Comparison of ENCODE assay signal across 21 cellular contexts in genomic region chr4:78764498-78764961, GRCh38. TPM values are rescaled to one million over a fixed set of nuclear protein-coding genes. Genes with fewer than 3 reads are reported as not detected.
DNase-seq lines count a peak whose midpoint lies in the region; FAIRE-seq and TF ChIP-seq lines count a peak whose summit lies in the region.
"Had no signal": no experiment of that assay in that cellular context is flagged by ENCODE, and none has a peak within 500 bp of the region (broad histone marks: within the 10 kb centered on the region; RNA-seq: fewer than 3 reads in every experiment).

No MANE protein-coding gene starts in this region.

- no peak overlapping the region for H3K4me2 ChIP-seq in mammary epithelial cell (ENCODE audit: insufficient read depth, low read depth, low read length)
- no peak overlapping the region for H3K4me2 ChIP-seq in smooth muscle cell

- H3K4me3 ChIP-seq in mammary epithelial cell (replicated peaks in 1 of 3; ENCODE audit: insufficient read depth in 1 of 3, low read depth in 2 of 3, low read length in 3 of 3) (no peak overlapping the region), fibroblast of villous mesenchyme (ENCODE audit: low read depth, low read length) (no peak overlapping the region), smooth muscle cell (no peak overlapping the region)
- H3K4me3 ChIP-seq: cardiac muscle cell, dorsolateral prefrontal cortex, heart right ventricle had no signal

- CTCF ChIA-PET in mammary epithelial cell (lab: Charles Lee; ENCODE audit: low non-redundant PET), result no interaction called here

- BruUV-seq in mammary epithelial cell (replicated peaks; lab: Mats Ljungman, UMichigan), result no TSS peak

- H3K79me2 ChIP-seq in mammary epithelial cell (ENCODE audit: insufficient read depth, low read length) (no peaks in the 10 kb centered on the region), smooth muscle cell (ENCODE audit: low read depth) (no peaks in the 10 kb centered on the region)

- H3K9ac ChIP-seq in mammary epithelial cell (ENCODE audit: insufficient read depth, low read length), result no peak overlapping the region
- no peak overlapping the region for H3K9ac ChIP-seq in smooth muscle cell (ENCODE audit: low read depth)

- H3K27me3 ChIP-seq in mammary epithelial cell (ENCODE audit: insufficient read depth, low read length), result no peaks in the 10 kb centered on the region
- no peaks in the 10 kb centered on the region for H3K27me3 ChIP-seq in smooth muscle cell (ENCODE audit: low read depth)
- H3K27me3 ChIP-seq: dorsolateral prefrontal cortex, heart right ventricle had no signal

- no peaks in the 10 kb centered on the region for H3K9me3 ChIP-seq in mammary epithelial cell (replicated peaks; ENCODE audit: insufficient read depth, low read length)
- no peaks in the 10 kb centered on the region for H3K9me3 ChIP-seq in smooth muscle cell (replicated peaks; ENCODE audit: low read depth)
- H3K9me3 ChIP-seq: heart right ventricle had no signal

- H3K36me3 ChIP-seq in mammary epithelial cell (ENCODE audit: insufficient read depth, low read length) (no peaks in the 10 kb centered on the region), smooth muscle cell (ENCODE audit: low read depth) (no peaks in the 10 kb centered on the region)
- H3K36me3 ChIP-seq: cardiac muscle cell, heart right ventricle had no signal

- intact Hi-C loops in mammary epithelial cell (cut with micrococcal nuclease), result no loop called here

- in situ Hi-C loops in mammary epithelial cell (cut with MboI; ENCODE audit: low sequenced_read_pairs in 2 of 2), result no loop called here

- no peaks in the 10 kb centered on the region for H3F3A ChIP-seq in smooth muscle cell (ENCODE audit: low read depth)

- DNase-seq in A172 (ENCODE audit: low spot score) (peak; percentile 17), OCI-M1 (lab: John Stamatoyannopoulos, UW) (peak; percentile 80), mammary epithelial cell (peak; percentile 68), fibroblast of villous mesenchyme (ENCODE audit: low read depth) (peak; percentile 41), cortex of kidney (lab: John Stamatoyannopoulos, UW) (no peak), smooth muscle cell (lab: John Stamatoyannopoulos, UW; ENCODE audit: unreplicated experiment) (no peak), caudate nucleus (lab: John Stamatoyannopoulos, UW) (no peak), GM19239 (ENCODE audit: insufficient read length, low spot score) (no peak)
- DNase-seq: 8988T; activated CD4-positive, alpha-beta T cell treated with anti-CD3 and anti-CD28 coated beads, Interleukin-2, amount 50 U/mL, for 48 hours; activated gamma-delta T cell; DMS79 treated with DMSO at 0.1 percent for 48 hours; dorsolateral prefrontal cortex; H9; heart right ventricle; MM.1S; NCI-H1436 treated with DMSO at 0.1 percent for 48 hours; SIG-M5; stimulated activated CD8-positive, alpha-beta memory T cell treated with anti-CD3 and anti-CD28 coated beads, Interleukin-4, amount 100 ng/mL, for 48 hours had no signal

- dilution Hi-C loops in mammary epithelial cell (cut with HindIII; ENCODE audit: low sequenced_read_pairs), result no loop called here

- no peak overlapping the region for H3K27ac ChIP-seq in mammary epithelial cell (ENCODE audit: insufficient read depth, low read depth, low read length)
- no peak overlapping the region for H3K27ac ChIP-seq in smooth muscle cell (ENCODE audit: low read depth)
- no peak overlapping the region for H3K27ac ChIP-seq in caudate nucleus (ENCODE audit: low read depth, low read length)
- H3K27ac ChIP-seq: cardiac muscle cell, dorsolateral prefrontal cortex, heart right ventricle had no signal

- H3K4me1 ChIP-seq in mammary epithelial cell (ENCODE audit: insufficient read depth, low read length) (peaks cover 11% of the 10 kb centered on the region), smooth muscle cell (ENCODE audit: low read depth) (no peaks in the 10 kb centered on the region)

- TF ChIP-seq CTCF in mammary epithelial cell (conservative IDR thresholded peaks at IDR 0.05 in 1 of 2, IDR thresholded peaks at IDR 0.05 in 1 of 2; ENCODE audit: extremely low read depth in 1 of 2, insufficient read depth in 1 of 2, low read depth in 1 of 2, low read length in 2 of 2), result no peak
- TF ChIP-seq CTCF in fibroblast of villous mesenchyme (IDR thresholded peaks at IDR 0.05; ENCODE audit: insufficient read depth, low read depth, low read length), result no peak
- no peak for TF ChIP-seq CTCF in smooth muscle cell (IDR thresholded peaks at IDR 0.05; ENCODE audit: borderline replicate concordance, insufficient read depth, poor library complexity, severe bottlenecking)

- H2AFZ ChIP-seq in mammary epithelial cell (ENCODE audit: low read depth, low read length) (no peak overlapping the region), smooth muscle cell (ENCODE audit: low read depth) (no peak overlapping the region)

- FAIRE-seq in GM19239 (lab: Jason Lieb, UNC), result no peak
- FAIRE-seq: urothelium cell line had no signal

- H4K20me1 ChIP-seq in mammary epithelial cell (ENCODE audit: insufficient read depth, low read length), result no peaks in the 10 kb centered on the region
- H4K20me1 ChIP-seq in smooth muscle cell (ENCODE audit: low read depth), result no peaks in the 10 kb centered on the region

RNA-seq across cellular contexts. Expression of gene BMP2K, which starts 11.6 kb away (rescaled TPM):
- 16.6 and 19.7 TPM in 2 replicates for total RNA-seq in A172 (2014; rRNA removed; shearing (Covaris generic))
- total RNA-seq in mammary epithelial cell (10 to 100 TPM; 38.0 to 65.3 TPM), fibroblast of villous mesenchyme (92.1 and 173 TPM in 2 replicates), smooth muscle cell (29.4 and 32.0 TPM in 2 replicates)
- polyA plus RNA-seq in mammary epithelial cell (22.2 TPM), smooth muscle cell (3.9 and 11.9 TPM in 2 replicates)
- polyA minus RNA-seq in mammary epithelial cell, result 26.8 TPM

Comparison
In these comparisons a context has a peak if more than half of its experiments do, and no peak if none do; other contexts are left out.
1. DNase-seq: peak in A172 (single experiment), OCI-M1 (single experiment), mammary epithelial cell (single experiment) and fibroblast of villous mesenchyme (single experiment); none in cortex of kidney (single experiment), smooth muscle cell (single experiment), caudate nucleus (0 of 61) and GM19239 (single experiment).